1 cellular context compared by ENCODE assay signal in the genomic region with DNA sequence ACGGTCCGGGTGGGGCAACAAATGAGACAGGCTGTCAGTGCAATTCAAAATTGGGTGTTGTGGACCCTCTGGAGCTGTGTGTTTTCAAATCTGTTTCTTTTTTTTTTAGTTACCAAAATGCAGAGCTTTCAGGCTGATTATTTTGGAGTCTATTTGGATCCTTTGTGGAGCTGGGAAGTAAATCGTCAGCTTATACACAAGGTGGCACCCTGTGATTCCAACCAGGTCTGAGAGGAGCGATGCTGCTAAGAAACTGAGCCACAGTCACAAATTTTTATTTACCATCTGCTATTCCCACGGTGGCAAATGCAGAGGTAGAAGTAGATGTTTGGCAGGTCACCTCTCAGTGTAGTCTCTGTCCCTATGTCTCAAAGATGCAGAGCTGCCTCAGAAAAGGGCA.
TF ChIP-seq lines count a peak whose summit lies in the region.

No MANE protein-coding gene starts in this region.

TF ChIP-seq in K562, 482 proteins besides CTCF, POLR2A, EP300 and RAD21 (continued from another document):
- TF ChIP-seq, protein P1, sequence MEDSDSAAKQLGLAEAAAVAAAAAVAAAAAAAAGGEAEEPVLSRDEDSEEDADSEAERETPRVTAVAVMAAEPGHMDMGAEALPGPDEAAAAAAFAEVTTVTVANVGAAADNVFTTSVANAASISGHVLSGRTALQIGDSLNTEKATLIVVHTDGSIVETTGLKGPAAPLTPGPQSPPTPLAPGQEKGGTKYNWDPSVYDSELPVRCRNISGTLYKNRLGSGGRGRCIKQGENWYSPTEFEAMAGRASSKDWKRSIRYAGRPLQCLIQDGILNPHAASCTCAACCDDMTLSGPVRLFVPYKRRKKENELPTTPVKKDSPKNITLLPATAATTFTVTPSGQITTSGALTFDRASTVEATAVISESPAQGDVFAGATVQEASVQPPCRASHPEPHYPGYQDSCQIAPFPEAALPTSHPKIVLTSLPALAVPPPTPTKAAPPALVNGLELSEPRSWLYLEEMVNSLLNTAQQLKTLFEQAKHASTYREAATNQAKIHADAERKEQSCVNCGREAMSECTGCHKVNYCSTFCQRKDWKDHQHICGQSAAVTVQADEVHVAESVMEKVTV (CRISPR knock-in tag; IDR thresholded peaks at IDR 0.05) = no peak
- no peak for TF ChIP-seq ZNF324 (CRISPR knock-in tag; IDR thresholded peaks at IDR 0.05)
- TF ChIP-seq CREM (IDR thresholded peaks at IDR 0.05; ENCODE audit: low read depth) = 0 out of 2 replicates have a peak, but pooled peaks have one; percentile 6
